Comparison of ENCODE assay signal across 24 cellular contexts in the genomic region with DNA sequence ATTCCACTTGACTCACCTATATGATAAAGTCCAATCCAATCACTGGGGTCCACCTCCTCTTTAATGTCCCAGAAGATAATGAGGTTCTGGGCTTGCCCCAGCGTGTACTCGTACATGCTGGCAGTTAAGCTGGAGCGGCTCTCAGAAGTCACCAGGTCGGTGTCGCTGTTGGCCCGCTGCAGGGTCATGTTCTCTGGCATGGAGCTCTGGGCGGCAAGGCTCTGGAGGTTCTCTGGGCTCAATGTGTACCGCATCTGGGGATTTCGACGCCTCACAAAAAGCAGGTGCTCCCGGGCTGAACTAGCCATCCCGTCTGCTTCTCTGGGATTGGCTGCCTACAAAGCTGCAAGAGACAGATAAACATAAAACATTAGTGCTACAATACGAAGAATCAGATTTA.
"Had no signal": no experiment of that assay in that cellular context is flagged by ENCODE, and none has a peak within 500 bp of the region (broad histone marks: within the 10 kb centered on the region; RNA-seq: fewer than 3 reads in every experiment).

No MANE protein-coding gene starts in this region.

- DNase-seq: dermis blood vessel endothelial cell; effector memory CD8-positive, alpha-beta T cell; erythroblast; esophagus squamous epithelium; mesenchymal stem cell; mucosa of descending colon; naive B cell; pancreas; right lobe of liver; small intestine; stimulated activated CD4-positive, alpha-beta T cell treated with anti-CD3 and anti-CD28 coated beads, Interleukin-12 subunit alpha, Interleukin-12 subunit beta, amount 100 ng/mL, for 4 hours; stimulated activated CD4-positive, alpha-beta T cell treated with anti-CD3 and anti-CD28 coated beads, Interleukin-1b, Interleukin-23, amount 100 ng/mL, for 48 hours; stimulated activated CD4-positive, alpha-beta T cell treated with anti-CD3 and anti-CD28 coated beads, Interleukin-4, amount 100 ng/mL, for 24 hours; stimulated activated naive CD4-positive, alpha-beta T cell treated with Interleukin-2 at 50 U/mL for 16 hours; stomach; thyroid gland; trophoblast cell had no signal

- H3K9me3 ChIP-seq: esophagus squamous epithelium, gastroesophageal sphincter, mucosa of descending colon, neutrophil, pancreas, right lobe of liver, stomach, thyroid gland, vagina had no signal

- H3K36me3 ChIP-seq: gastroesophageal sphincter, neutrophil, pancreas, right lobe of liver, stomach, thyroid gland, vagina had no signal

- H3K4me1 ChIP-seq: esophagus squamous epithelium, pancreas, right lobe of liver, stomach, thyroid gland, vagina had no signal

- H3K4me3 ChIP-seq: coronary artery, esophagus squamous epithelium, gastroesophageal sphincter, mucosa of descending colon, pancreas, right lobe of liver, stomach, thyroid gland, vagina had no signal

- H3K27ac ChIP-seq: coronary artery, esophagus squamous epithelium, gastroesophageal sphincter, neutrophil, pancreas, right lobe of liver, stomach, thyroid gland, vagina had no signal

- ATAC-seq: effector memory CD8-positive, alpha-beta T cell; gastroesophageal sphincter; left lobe of liver; mucosa of descending colon; natural killer cell treated with Interleukin-12 subunit alpha and Interleukin-12 subunit beta and Interleukin-15 and Interleukin-18, amount 100 ng/mL, for 72 hours; pancreas; right lobe of liver; stimulated activated effector memory CD8-positive, alpha-beta T cell treated with anti-CD3 and anti-CD28 coated beads, Interleukin-12 subunit alpha, Interleukin-12 subunit beta, amount 100 ng/mL, for 72 hours had no signal

- H3K27me3 ChIP-seq: esophagus squamous epithelium, gastroesophageal sphincter, neutrophil, pancreas, right lobe of liver, stomach, thyroid gland, vagina had no signal
